Comparison of ENCODE assay signal across 1 cellular context in the genomic region with DNA sequence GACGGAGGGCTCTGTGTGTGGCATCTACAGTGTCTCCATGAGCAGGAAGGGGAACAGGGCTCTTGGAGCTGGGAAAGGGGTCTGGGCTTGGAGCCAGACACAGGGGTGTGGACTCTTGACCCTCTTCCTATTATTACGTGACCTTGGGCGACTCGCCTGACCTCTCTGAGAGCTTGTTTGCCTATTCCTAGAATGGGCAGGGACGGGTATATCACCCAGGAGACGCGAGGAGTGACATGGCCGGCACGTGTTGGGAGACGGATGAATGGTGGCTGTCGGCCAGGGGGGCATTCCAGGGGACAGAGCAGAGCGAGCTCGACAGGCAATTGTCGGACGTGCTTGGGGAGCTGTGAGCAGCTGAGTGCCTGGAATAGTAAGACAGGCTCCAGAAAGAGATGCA.
TF ChIP-seq lines count a peak whose summit lies in the region.

No MANE protein-coding gene starts in this region.

TF ChIP-seq in WTC11, 78 proteins besides CTCF, POLR2A, EP300 and RAD21 (continued from another document):
- TF ChIP-seq, protein P1, sequence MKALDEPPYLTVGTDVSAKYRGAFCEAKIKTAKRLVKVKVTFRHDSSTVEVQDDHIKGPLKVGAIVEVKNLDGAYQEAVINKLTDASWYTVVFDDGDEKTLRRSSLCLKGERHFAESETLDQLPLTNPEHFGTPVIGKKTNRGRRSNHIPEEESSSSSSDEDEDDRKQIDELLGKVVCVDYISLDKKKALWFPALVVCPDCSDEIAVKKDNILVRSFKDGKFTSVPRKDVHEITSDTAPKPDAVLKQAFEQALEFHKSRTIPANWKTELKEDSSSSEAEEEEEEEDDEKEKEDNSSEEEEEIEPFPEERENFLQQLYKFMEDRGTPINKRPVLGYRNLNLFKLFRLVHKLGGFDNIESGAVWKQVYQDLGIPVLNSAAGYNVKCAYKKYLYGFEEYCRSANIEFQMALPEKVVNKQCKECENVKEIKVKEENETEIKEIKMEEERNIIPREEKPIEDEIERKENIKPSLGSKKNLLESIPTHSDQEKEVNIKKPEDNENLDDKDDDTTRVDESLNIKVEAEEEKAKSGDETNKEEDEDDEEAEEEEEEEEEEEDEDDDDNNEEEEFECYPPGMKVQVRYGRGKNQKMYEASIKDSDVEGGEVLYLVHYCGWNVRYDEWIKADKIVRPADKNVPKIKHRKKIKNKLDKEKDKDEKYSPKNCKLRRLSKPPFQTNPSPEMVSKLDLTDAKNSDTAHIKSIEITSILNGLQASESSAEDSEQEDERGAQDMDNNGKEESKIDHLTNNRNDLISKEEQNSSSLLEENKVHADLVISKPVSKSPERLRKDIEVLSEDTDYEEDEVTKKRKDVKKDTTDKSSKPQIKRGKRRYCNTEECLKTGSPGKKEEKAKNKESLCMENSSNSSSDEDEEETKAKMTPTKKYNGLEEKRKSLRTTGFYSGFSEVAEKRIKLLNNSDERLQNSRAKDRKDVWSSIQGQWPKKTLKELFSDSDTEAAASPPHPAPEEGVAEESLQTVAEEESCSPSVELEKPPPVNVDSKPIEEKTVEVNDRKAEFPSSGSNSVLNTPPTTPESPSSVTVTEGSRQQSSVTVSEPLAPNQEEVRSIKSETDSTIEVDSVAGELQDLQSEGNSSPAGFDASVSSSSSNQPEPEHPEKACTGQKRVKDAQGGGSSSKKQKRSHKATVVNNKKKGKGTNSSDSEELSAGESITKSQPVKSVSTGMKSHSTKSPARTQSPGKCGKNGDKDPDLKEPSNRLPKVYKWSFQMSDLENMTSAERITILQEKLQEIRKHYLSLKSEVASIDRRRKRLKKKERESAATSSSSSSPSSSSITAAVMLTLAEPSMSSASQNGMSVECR (CRISPR knock-in tag; IDR thresholded peaks at IDR 0.05; ENCODE audit: borderline replicate concordance) = no peak
TF ChIP-seq in WTC11: peak in this region for 0.
